8 cellular contexts compared by ENCODE assay signal in genomic region chr6:26401389-26401986, GRCh38. TPM values are rescaled to one million over a fixed set of nuclear protein-coding genes. Genes with fewer than 3 reads are reported as not detected.
A peak's percentile ranks its signal among the peaks of the same experiment; 100 is the strongest.
DNase-seq lines count a peak whose midpoint lies in the region; ATAC-seq and TF ChIP-seq lines count a peak whose summit lies in the region.

No MANE protein-coding gene starts in this region.

- peak overlapping the region; percentile 43 to 61 (median 54) for H3K4me3 ChIP-seq in tibial nerve

- peaks cover 0 to 10% (median 0%) of the 10 kb centered on the region in 3 donors for H3K36me3 ChIP-seq in tibial nerve

- H3K4me1 ChIP-seq in tibial nerve, result peaks cover 0 to 35% (median 15%) of the 10 kb centered on the region in 4 donors

- peak overlapping the region; percentile 98 for H3K27ac Mint-ChIP-seq in activated T-cell treated with anti-CD3 and anti-CD28 coated beads, Interleukin-2, amount 50 U/mL, for 24 hours
- H3K27ac Mint-ChIP-seq in activated naive CD8-positive, alpha-beta T cell, result peak overlapping the region; percentile 99

- H3K27ac ChIP-seq in tibial nerve, result peak overlapping the region; percentile 82 to 94 (median 86)

- no peaks in the 10 kb centered on the region for H3K9me3 ChIP-seq in tibial nerve

- intact Hi-C loops in left colon (cut with DNase I, micrococcal nuclease), result no loop called here

- H3K27me3 Mint-ChIP-seq in activated T-cell treated with anti-CD3 and anti-CD28 coated beads, Interleukin-2, amount 50 U/mL, for 24 hours, result no peaks in the 10 kb centered on the region
- no peaks in the 10 kb centered on the region for H3K27me3 Mint-ChIP-seq in activated naive CD8-positive, alpha-beta T cell

- H3K9me3 Mint-ChIP-seq in activated T-cell treated with anti-CD3 and anti-CD28 coated beads, Interleukin-2, amount 50 U/mL, for 24 hours, result no peaks in the 10 kb centered on the region
- no peaks in the 10 kb centered on the region for H3K9me3 Mint-ChIP-seq in activated naive CD8-positive, alpha-beta T cell (ENCODE audit: low read depth)

- no peaks in the 10 kb centered on the region for H3K27me3 ChIP-seq in tibial nerve

- H3K4me1 Mint-ChIP-seq in activated T-cell treated with anti-CD3 and anti-CD28 coated beads, Interleukin-2, amount 50 U/mL, for 24 hours (ENCODE audit: low read depth), result peaks cover 49% of the 10 kb centered on the region
- H3K4me1 Mint-ChIP-seq in activated naive CD8-positive, alpha-beta T cell (ENCODE audit: low read depth), result peaks cover 55% of the 10 kb centered on the region

- peaks cover 27% of the 10 kb centered on the region for H3K36me3 Mint-ChIP-seq in activated T-cell treated with anti-CD3 and anti-CD28 coated beads, Interleukin-2, amount 50 U/mL, for 24 hours (ENCODE audit: low read depth)
- H3K36me3 Mint-ChIP-seq in activated naive CD8-positive, alpha-beta T cell, result peaks cover 10% of the 10 kb centered on the region

- TF ChIP-seq CTCF in tibial nerve (IDR thresholded peaks at IDR 0.05), result no peak

- TF ChIP-seq POLR2A in tibial nerve (IDR thresholded peaks at IDR 0.05), result no peak

- DNase-seq in activated T-cell treated with anti-CD3 and anti-CD28 coated beads, Interleukin-2, amount 50 U/mL, for 24 hours, result no peak
- DNase-seq in activated T-cell treated with anti-CD3 and anti-CD28 coated beads for 4 hours (no peak), left colon (no peak), tibial nerve (ENCODE audit: low spot score in 2 of 2) (no peak), mesenteric fat pad (ENCODE audit: low spot score) (no peak), dermis blood vessel endothelial cell (no peak)

- H3K4me3 Mint-ChIP-seq in activated T-cell treated with anti-CD3 and anti-CD28 coated beads, Interleukin-2, amount 50 U/mL, for 24 hours, result peak overlapping the region; percentile 93
- peak overlapping the region; percentile 97 for H3K4me3 Mint-ChIP-seq in activated naive CD8-positive, alpha-beta T cell

- ATAC-seq in left colon (peak; percentile 22), HG03469 (IDR thresholded peaks at IDR 0.05; ENCODE audit: unreplicated experiment) (no peak)

- TF ChIP-seq EP300 in tibial nerve (IDR thresholded peaks at IDR 0.05), result no peak

- 37 to 49% methylated on average over 7 of the region's 7 CpGs for WGBS in tibial nerve, 2 donors

RNA-seq across cellular contexts. Expression of gene BTN3A1, which starts 0.6 kb away (rescaled TPM):
- total RNA-seq in left colon, result 10 to 100 TPM; 21.2 to 21.6 TPM
- total RNA-seq in tibial nerve, result 10 to 100 TPM; 12.3 to 29.3 (median 16.6) TPM
- 15.4 TPM for total RNA-seq in mesenteric fat pad
- total RNA-seq in dermis blood vessel endothelial cell, result 21.7 and 25.0 TPM in 2 replicates

RNA-seq across cellular contexts. Expression of gene BTN2A2, which starts 18.6 kb away (rescaled TPM):
- total RNA-seq in left colon (1 to 10 TPM; 6.2 to 8.0 TPM), tibial nerve (10 to 100 TPM in 3 of 4 donors, 1 to 10 TPM in 1; 6.7 to 20.7 (median 14.5) TPM), mesenteric fat pad (5.6 TPM), dermis blood vessel endothelial cell (13.8 and 15.0 TPM in 2 replicates)

RNA-seq across cellular contexts. Expression of gene BTN3A2, which starts 36.5 kb away (rescaled TPM):
- total RNA-seq in left colon (10 to 100 TPM; 17.6 to 35.1 TPM), tibial nerve (10 to 100 TPM in 3 of 4 donors, 1 to 10 TPM in 1; 8.4 to 14.0 (median 12.1) TPM), mesenteric fat pad (9.1 TPM), dermis blood vessel endothelial cell (28.8 and 44.4 TPM in 2 replicates)

RNA-seq across cellular contexts. Expression of gene BTN3A3, which starts 38.8 kb away (rescaled TPM):
- total RNA-seq in left colon (10 to 100 TPM; 14.9 TPM), tibial nerve (10 to 100 TPM in 3 of 4 donors, 1 to 10 TPM in 1; 9.4 to 27.8 (median 14.0) TPM), mesenteric fat pad (13.0 TPM), dermis blood vessel endothelial cell (16.9 and 20.3 TPM in 2 replicates)

RNA-seq across cellular contexts. Expression of gene BTN2A1, which starts 56.3 kb away (rescaled TPM):
- 10 to 100 TPM; 19.8 to 25.7 TPM for total RNA-seq in left colon
- 10 to 100 TPM; 15.7 to 29.0 (median 17.1) TPM for total RNA-seq in tibial nerve
- 19.9 TPM for total RNA-seq in mesenteric fat pad
- 7.8 and 9.3 TPM in 2 replicates for total RNA-seq in dermis blood vessel endothelial cell
